ENCODE assay signal across 1 cellular context in the genomic region with DNA sequence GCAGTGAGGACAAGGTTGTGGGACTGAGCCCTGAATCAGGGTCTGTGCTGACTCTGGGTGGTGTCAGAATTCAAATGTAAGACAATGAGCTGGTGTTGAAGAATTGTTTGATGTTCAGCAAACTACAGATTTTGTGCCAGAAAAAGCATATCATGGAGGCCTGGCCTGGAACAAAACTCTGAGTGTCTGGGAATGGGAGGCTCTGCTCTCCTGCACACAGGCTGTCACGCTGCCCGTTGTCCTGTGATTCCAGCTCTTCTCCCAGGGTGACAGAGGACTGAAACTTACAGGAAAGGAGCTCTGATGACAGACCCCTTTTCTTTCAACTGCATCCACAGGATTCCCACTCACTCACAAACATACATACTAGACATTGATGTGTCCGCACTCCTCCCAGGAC.
TF ChIP-seq lines count a peak whose summit lies in the region.

No MANE protein-coding gene starts in this region.

TF ChIP-seq in H1, 55 proteins besides CTCF, POLR2A, EP300 and RAD21:
- TF ChIP-seq RXRA (IDR thresholded peaks at IDR 0.05; ENCODE audit: insufficient read depth, low read depth, low read length) (no peak), CTBP2 (IDR thresholded peaks at IDR 0.05; ENCODE audit: borderline replicate concordance, insufficient read depth, insufficient read length, low read length) (no peak), TBP (IDR thresholded peaks at IDR 0.05; ENCODE audit: low read depth, low read length) (no peak), NRF1 (IDR thresholded peaks at IDR 0.05; ENCODE audit: low read depth, low read length) (no peak), CHD2 (IDR thresholded peaks at IDR 0.05; ENCODE audit: low read length) (no peak), ATF2 (IDR thresholded peaks at IDR 0.05; ENCODE audit: low read length) (no peak), SP2 (IDR thresholded peaks at IDR 0.05; ENCODE audit: low read length) (no peak), CHD7 (IDR thresholded peaks at IDR 0.05; ENCODE audit: insufficient replicate concordance, low read length) (no peak)
